In the genomic region with DNA sequence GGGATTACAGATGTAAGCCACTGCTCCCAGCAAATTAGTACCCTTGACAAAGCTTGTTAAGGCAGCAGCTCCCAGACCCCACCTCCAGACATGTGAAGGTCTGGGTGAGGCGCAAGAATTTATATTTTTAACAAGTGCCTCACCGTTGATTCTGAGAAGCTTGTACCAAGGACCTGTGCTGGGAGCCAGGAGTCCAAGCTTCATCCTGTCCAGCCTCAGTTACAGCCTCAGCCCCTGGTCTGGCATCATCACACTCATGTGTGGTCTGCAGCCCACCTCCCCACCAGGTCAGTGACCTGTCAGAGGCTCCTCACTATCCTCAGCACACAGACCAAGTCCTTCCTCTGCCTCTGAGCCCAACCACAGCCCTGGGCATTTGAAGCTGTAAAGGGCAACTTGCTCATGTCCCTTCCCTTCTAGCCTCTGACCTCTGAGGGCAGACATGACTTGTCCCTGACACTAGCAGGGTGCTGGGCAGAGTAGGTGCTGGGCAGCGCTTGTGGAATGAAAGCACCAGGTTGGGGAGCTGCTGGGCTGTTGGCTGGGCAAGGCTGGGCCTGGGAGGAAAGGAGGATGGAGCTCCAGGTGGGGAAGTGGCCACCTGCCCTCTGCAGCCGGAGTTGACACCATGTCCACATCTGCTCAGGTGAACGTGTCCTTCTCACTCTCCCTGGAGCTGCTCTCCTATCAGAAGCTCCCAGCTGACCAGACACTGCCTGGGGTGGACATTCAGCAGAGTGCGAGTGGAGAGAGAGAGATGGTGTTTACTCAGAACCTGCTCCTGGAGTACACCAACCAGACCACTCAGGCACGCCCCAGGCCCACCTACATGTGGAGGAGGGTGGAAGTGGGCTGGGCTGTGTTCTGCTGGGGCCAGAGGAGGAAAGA, we compare ENCODE assay signal across 25 cellular contexts. TPM values are rescaled to one million over a fixed set of nuclear protein-coding genes. Genes with fewer than 3 reads are reported as not detected.
A peak's percentile ranks its signal among the peaks of the same experiment; 100 is the strongest.
DNase-seq lines count a peak whose midpoint lies in the region; ATAC-seq and TF ChIP-seq lines count a peak whose summit lies in the region.
"Had no signal": no experiment of that assay in that cellular context is flagged by ENCODE, and none has a peak within 500 bp of the region (broad histone marks: within the 10 kb centered on the region; RNA-seq: fewer than 3 reads in every experiment).

No MANE protein-coding gene starts in this region.

- intact Hi-C loops in Right ventricle myocardium superior (cut with DNase I) = loop anchor here (10.0 kb wide), 1 partner anchor 355 kb away; no protein-coding TSS in a partner anchor
- intact Hi-C loops in heart right ventricle (cut with DNase I) = loop anchor here in 6 of 10 donors (5.0 to 10.0 kb wide), 5 partner anchors 225 to 362 kb away; partner anchors contain the start of gene XYLB (in 3 of the 6)
- intact Hi-C loops in mucosa of descending colon (cut with DNase I, micrococcal nuclease) = no loop called here
- intact Hi-C loops in thyroid gland (cut with DNase I) = loop anchor here (10.0 kb wide), 1 partner anchor 355 kb away; no protein-coding TSS in a partner anchor

- no peak overlapping the region for H3K4me3 Mint-ChIP-seq in WTC11
- H3K4me3 Mint-ChIP-seq: activated naive CD8-positive, alpha-beta T cell treated with anti-CD3 and anti-CD28 coated beads for 36 hours; brain; neural crest cell had no signal

- TF ChIP-seq CTCF in heart right ventricle (IDR thresholded peaks at IDR 0.05) (no peak), WTC11 (IDR thresholded peaks at IDR 0.05) (no peak), mucosa of descending colon (IDR thresholded peaks at IDR 0.05) (no peak), thyroid gland (IDR thresholded peaks at IDR 0.05) (no peak)

- POLR2A ChIA-PET in WTC11 (lab: Charles Lee) = no interaction called here

- CTCF ChIA-PET in WTC11 (lab: Charles Lee) = interaction anchor here (0.9 to 1.6 kb wide), 3 partner anchors 17 to 123 kb away, joined by 3 to 8 read pairs (median 4); partner anchors contain the start of gene ACAA1

- H3K4me3 ChIP-seq in heart right ventricle (no peak overlapping the region), mucosa of descending colon (no peak overlapping the region), thyroid gland (replicated peaks in 1 of 3) (no peak overlapping the region)
- no peak overlapping the region for H3K4me3 ChIP-seq in effector memory CD4-positive, alpha-beta T cell (ENCODE audit: insufficient read depth, low read depth, low read length, poor library complexity, severe bottlenecking)
- H3K4me3 ChIP-seq: hepatocyte, transverse colon had no signal

- H3K27me3 ChIP-seq in heart right ventricle (no peaks in the 10 kb centered on the region), thyroid gland (no peaks in the 10 kb centered on the region)
- no peaks in the 10 kb centered on the region for H3K27me3 ChIP-seq in effector memory CD4-positive, alpha-beta T cell (replicated peaks; ENCODE audit: control insufficient read depth, insufficient read depth, low read length, poor library complexity, severe bottlenecking)
- H3K27me3 ChIP-seq: hepatocyte, transverse colon had no signal

- WGBS in heart right ventricle, 2 donors = 89% methylated on average over 7 of the region's 7 CpGs
- WGBS in thyroid gland, 2 donors = 76 to 92% methylated on average over 5 to 6 of the region's 7 CpGs

- TF ChIP-seq POLR2A in thyroid gland (IDR thresholded peaks at IDR 0.05) = no peak

- no peaks in the 10 kb centered on the region for H3K9me3 ChIP-seq in heart right ventricle
- no peaks in the 10 kb centered on the region for H3K9me3 ChIP-seq in mucosa of descending colon
- H3K9me3 ChIP-seq in thyroid gland = no peaks in the 10 kb centered on the region
- no peaks in the 10 kb centered on the region for H3K9me3 ChIP-seq in effector memory CD4-positive, alpha-beta T cell (ENCODE audit: control insufficient read depth, low read length)
- H3K9me3 ChIP-seq: transverse colon had no signal

- H3K4me1 ChIP-seq in heart right ventricle = peaks cover 0 to 14% (median 4%) of the 10 kb centered on the region in 9 donors
- no peaks in the 10 kb centered on the region for H3K4me1 ChIP-seq in mucosa of descending colon (ENCODE audit: low read depth)
- no peaks in the 10 kb centered on the region for H3K4me1 ChIP-seq in thyroid gland
- no peaks in the 10 kb centered on the region for H3K4me1 ChIP-seq in effector memory CD4-positive, alpha-beta T cell (ENCODE audit: control insufficient read depth, insufficient read depth, low read length, poor library complexity, severe bottlenecking)
- H3K4me1 ChIP-seq: transverse colon had no signal

- peak; percentile 26 for DNase-seq in Right ventricle myocardium superior
- no peak for DNase-seq in heart right ventricle
- DNase-seq in WTC11 (ENCODE audit: low spot score) = peak; percentile 1
- peak in 2 of 3 donors; percentile 21 to 37 for DNase-seq in mucosa of descending colon
- DNase-seq in thyroid gland = peak; percentile 35 to 42
- DNase-seq in NCI-H1417 (lab: John Stamatoyannopoulos, UW) = no peak
- no peak for DNase-seq in effector memory CD4-positive, alpha-beta T cell
- DNase-seq: activated naive CD8-positive, alpha-beta T cell treated with anti-CD3 and anti-CD28 coated beads for 36 hours; COR-L47; cortex of kidney; GOT3; kidney glomerular epithelial cell; mesenchymal stem cell; MV-4-11; NCI-H187; NCI-H2227 treated with DMSO at 0.1 percent for 48 hours; NCI-H774; PC-3; T-helper 9 cell; transverse colon had no signal

- no peaks in the 10 kb centered on the region for H3K9me3 Mint-ChIP-seq in WTC11
- H3K9me3 Mint-ChIP-seq: activated naive CD8-positive, alpha-beta T cell treated with anti-CD3 and anti-CD28 coated beads for 36 hours; brain; neural crest cell had no signal

- no peak overlapping the region for H3K27ac Mint-ChIP-seq in WTC11

- H3K36me3 ChIP-seq in heart right ventricle (peaks cover 0 to 56% (median 31%) of the 10 kb centered on the region in 9 donors), mucosa of descending colon (ENCODE audit: low read depth) (no peaks in the 10 kb centered on the region), thyroid gland (peaks cover 35 to 36% of the 10 kb centered on the region in 2 donors)
- peaks cover 41% of the 10 kb centered on the region for H3K36me3 ChIP-seq in effector memory CD4-positive, alpha-beta T cell (ENCODE audit: control insufficient read depth, insufficient read depth, low read length)

- no peaks in the 10 kb centered on the region for H3K4me1 Mint-ChIP-seq in WTC11
- H3K4me1 Mint-ChIP-seq: brain, neural crest cell had no signal

- peaks cover 19% of the 10 kb centered on the region for H3K36me3 Mint-ChIP-seq in WTC11

- no peak overlapping the region for H3K27ac ChIP-seq in heart right ventricle
- H3K27ac ChIP-seq in thyroid gland = no peak overlapping the region
- H3K27ac ChIP-seq in effector memory CD4-positive, alpha-beta T cell (ENCODE audit: insufficient read depth, low read length, poor library complexity, severe bottlenecking) = no peak overlapping the region
- H3K27ac ChIP-seq: hepatocyte, KMS-11, transverse colon had no signal

- ATAC-seq in Right ventricle myocardium superior (ENCODE audit: poor library complexity) (no peak), heart right ventricle (no peak), WTC11 (no peak), mucosa of descending colon (no peak), GM21447 (IDR thresholded peaks at IDR 0.05; ENCODE audit: unreplicated experiment) (no peak)
- ATAC-seq: PC-3 had no signal

- H3K27me3 Mint-ChIP-seq in WTC11 (ENCODE audit: low read depth) = peaks cover 6% of the 10 kb centered on the region
- H3K27me3 Mint-ChIP-seq: activated naive CD8-positive, alpha-beta T cell treated with anti-CD3 and anti-CD28 coated beads for 36 hours; brain had no signal

TF ChIP-seq in WTC11, 78 proteins besides CTCF, POLR2A, EP300 and RAD21:
- TF ChIP-seq ATF2 (CRISPR knock-in tag; IDR thresholded peaks at IDR 0.05; ENCODE audit: borderline replicate concordance, low read depth) (no peak), KAT7 (CRISPR knock-in tag; IDR thresholded peaks at IDR 0.05; ENCODE audit: borderline replicate concordance) (no peak), PRRX2 (CRISPR knock-in tag; IDR thresholded peaks at IDR 0.05) (no peak), CREB1 (CRISPR knock-in tag; IDR thresholded peaks at IDR 0.05) (no peak), ZNF121 (CRISPR knock-in tag; IDR thresholded peaks at IDR 0.05) (no peak), TEAD4 (CRISPR knock-in tag; IDR thresholded peaks at IDR 0.05) (no peak)

RNA-seq across cellular contexts. Expression of gene ACAA1, which starts 16.9 kb away (rescaled TPM):
- total RNA-seq in Right ventricle myocardium superior = 111 TPM
- 100 to 1,000 TPM; 102 to 136 (median 117) TPM for total RNA-seq in heart right ventricle
- 100 to 1,000 TPM in 1 of 2 donors, 10 to 100 TPM in 1; 76.4 to 133 TPM for polyA plus RNA-seq in heart right ventricle
- 34.4 to 46.5 TPM (median 39.0 TPM) in 3 replicates for total RNA-seq in WTC11 (2021)
- 100 to 1,000 TPM; 102 to 201 (median 138) TPM for total RNA-seq in mucosa of descending colon
- total RNA-seq in thyroid gland = 10 to 100 TPM; 63.3 to 86.1 (median 75.1) TPM

RNA-seq across cellular contexts. Expression of gene MYD88, which starts 18.4 kb away (rescaled TPM):
- 7.3 TPM for total RNA-seq in Right ventricle myocardium superior
- 10 to 100 TPM in 2 of 10 donors, 1 to 10 TPM in 8; 4.2 to 22.3 (median 6.8) TPM for total RNA-seq in heart right ventricle
- 10 to 100 TPM in 1 of 2 donors, 1 to 10 TPM in 1; 7.1 to 11.1 TPM for polyA plus RNA-seq in heart right ventricle
- 18.1 to 19.2 TPM (median 19.2 TPM) in 3 replicates for total RNA-seq in WTC11 (2021)
- 10 to 100 TPM; 39.5 to 81.7 (median 72.4) TPM for total RNA-seq in mucosa of descending colon
- total RNA-seq in thyroid gland = 10 to 100 TPM; 18.0 to 23.8 (median 20.2) TPM

RNA-seq across cellular contexts. Expression of gene OXSR1, which starts 45.3 kb away (rescaled TPM):
- total RNA-seq in Right ventricle myocardium superior (24.0 TPM), heart right ventricle (10 to 100 TPM; 27.3 to 38.4 (median 31.6) TPM), WTC11 (2021) (49.4 to 52.4 TPM (median 50.6 TPM) in 3 replicates), mucosa of descending colon (10 to 100 TPM; 40.2 to 44.0 (median 41.9) TPM), thyroid gland (10 to 100 TPM; 32.0 to 40.5 (median 37.9) TPM)
- polyA plus RNA-seq in heart right ventricle = 10 to 100 TPM; 13.7 to 15.9 TPM

Comparison
In these comparisons a context has a peak if more than half of its experiments do, and no peak if none do; other contexts are left out.
1. DNase-seq: peak in Right ventricle myocardium superior (single experiment), WTC11 (single experiment), mucosa of descending colon (2 of 3) and thyroid gland (2 of 2); none in heart right ventricle (0 of 2), NCI-H1417 (0 of 3) and effector memory CD4-positive, alpha-beta T cell (0 of 3).
2. intact Hi-C loops: an anchor here in Right ventricle myocardium superior (10.0 kb wide), heart right ventricle (5.0 to 10.0 kb wide) and thyroid gland (10.0 kb wide); none called in mucosa of descending colon.